25 cellular contexts compared by ENCODE assay signal in genomic region chr6:12311106-12311505, GRCh38. TPM values are rescaled to one million over a fixed set of nuclear protein-coding genes. Genes with fewer than 3 reads are reported as not detected.
DNase-seq lines count a peak whose midpoint lies in the region; ATAC-seq, FAIRE-seq and TF ChIP-seq lines count a peak whose summit lies in the region.
"Had no signal": no experiment of that assay in that cellular context is flagged by ENCODE, and none has a peak within 500 bp of the region (broad histone marks: within the 10 kb centered on the region; RNA-seq: fewer than 3 reads in every experiment).

No MANE protein-coding gene starts in this region.

- CTCF ChIA-PET in H1 (lab: Charles Lee; ENCODE audit: partially characterized antibody) = interaction anchor here (0.9 to 3.5 kb wide), 9 partner anchors 11 to 292 kb away, joined by 3 to 13 read pairs (median 6); partner anchors contain the start of gene EDN1
- CTCF ChIA-PET in CD4-positive, alpha-beta memory T cell (lab: Charles Lee; ENCODE audit: partially characterized antibody) = interaction anchor here (1.9 to 3.0 kb wide), 2 partner anchors 11 to 21 kb away, joined by 5 to 14 read pairs; partner anchors contain the start of gene EDN1

- no peak overlapping the region for H2BK15ac ChIP-seq in H1 (ENCODE audit: low read length)

- TF ChIP-seq RAD21 in H1 (IDR thresholded peaks at IDR 0.05 in 1 of 2, conservative IDR thresholded peaks at IDR 0.05 in 1 of 2; ENCODE audit: low read depth in 2 of 2, low read length in 2 of 2) = peak; percentile 24 to 44; a peak in 1 of 4 replicates

- TF ChIP-seq CTCF in OCI-LY3 (IDR thresholded peaks at IDR 0.05; ENCODE audit: low read depth, low read length) (peak; percentile 26; the same call in 1 of the 2 replicates), H1 (IDR thresholded peaks at IDR 0.05; ENCODE audit: control extremely low read depth in 1 of 3, insufficient read depth in 1 of 3, low read depth in 1 of 3, low read length in 3 of 3) (peak in 2 of 3 experiments; percentile 3 to 5; a peak in 1 of 4 replicates), right lobe of liver (IDR thresholded peaks at IDR 0.05) (peak in 3 of 4 donors; percentile 11 to 33 (median 28)), colonic mucosa (IDR thresholded peaks at IDR 0.05) (no peak)

- H3K36me3 ChIP-seq in OCI-LY3 (replicated peaks; ENCODE audit: low read depth, low read length) (no peaks in the 10 kb centered on the region), H1 (ENCODE audit: control insufficient read depth in 2 of 4, insufficient read depth in 4 of 4, low read length in 3 of 4) (no peaks in the 10 kb centered on the region), right lobe of liver (no peaks in the 10 kb centered on the region), colonic mucosa (no peaks in the 10 kb centered on the region)
- no peaks in the 10 kb centered on the region for H3K36me3 ChIP-seq in CD4-positive, alpha-beta memory T cell (ENCODE audit: insufficient read depth, low read length)
- H3K36me3 ChIP-seq: heart right ventricle, ovary, thoracic aorta had no signal

- H3K14ac ChIP-seq in H1 (ENCODE audit: insufficient read length) = no peak overlapping the region

- DNase-seq in ELR (ENCODE audit: low read depth) (peak; percentile 63), H1 (ENCODE audit: low read depth in 1 of 2, low spot score in 2 of 2) (peak in 1 of 2 experiments; percentile 27), right lobe of liver (no peak), SHP77 treated with DMSO at 0.1 percent for 48 hours (lab: John Stamatoyannopoulos, UW) (no peak), NCI-H524 treated with DMSO at 0.1 percent for 48 hours (lab: John Stamatoyannopoulos, UW) (no peak), colonic mucosa (no peak)
- no peak for DNase-seq in CD4-positive, alpha-beta memory T cell
- DNase-seq: activated CD4-positive, CD25-positive, alpha-beta regulatory T cell treated with anti-CD3 and anti-CD28 coated beads, Interleukin-2, amount 50 U/mL, for 72 hours; activated CD8-positive, alpha-beta memory T cell treated with anti-CD3 and anti-CD28 coated beads, Interleukin-2, amount 10 ng/mL, durations not matched to agents 7 days and 5 days; activated effector memory CD4-positive, alpha-beta T cell treated with Interleukin-2 at 50 U/mL for 16 hours; amygdala; DMS 273 treated with DMSO at 0.1 percent for 48 hours; heart right ventricle; NCI-H1436 treated with DMSO at 0.1 percent for 48 hours; ovary; SHP77; small intestine; T-helper 17 cell had no signal

- H4K91ac ChIP-seq in H1 (replicated peaks; ENCODE audit: insufficient read length, low read length) = no peak overlapping the region

- no peak overlapping the region for H3K27ac Mint-ChIP-seq in CD4-positive, alpha-beta memory T cell
- H3K27ac Mint-ChIP-seq: activated CD8-positive, alpha-beta memory T cell treated with anti-CD3 and anti-CD28 coated beads, Interleukin-2, amount 10 ng/mL, durations not matched to agents 7 days and 5 days; T-helper 17 cell had no signal

- H2AFZ ChIP-seq in OCI-LY3 (ENCODE audit: low read depth, low read length) (no peak overlapping the region), H1 (ENCODE audit: low read length) (no peak overlapping the region)

- H3K4me3 ChIP-seq in OCI-LY3 (ENCODE audit: low read length) = no peak overlapping the region
- H3K4me3 ChIP-seq in H1 (ENCODE audit: extremely low read depth in 1 of 4, insufficient read depth in 2 of 4, low read depth in 3 of 4, low read length in 4 of 4) = no peak overlapping the region
- H3K4me3 ChIP-seq in right lobe of liver = no peak overlapping the region
- H3K4me3 ChIP-seq in colonic mucosa = no peak overlapping the region
- no peak overlapping the region for H3K4me3 ChIP-seq in CD4-positive, alpha-beta memory T cell (ENCODE audit: low read length in 2 of 2)
- H3K4me3 ChIP-seq: coronary artery, heart right ventricle, ovary, thoracic aorta had no signal

- H3K23ac ChIP-seq in H1 (ENCODE audit: insufficient read length) = no peak overlapping the region

- H2BK120ac ChIP-seq in H1 (replicated peaks; ENCODE audit: low read depth, low read length) = no peak overlapping the region

- H3K9me3 Mint-ChIP-seq in CD4-positive, alpha-beta memory T cell = peaks cover 0 to 2% (median 0%) of the 10 kb centered on the region in 8 donors

- no peaks in the 10 kb centered on the region for H3K23me2 ChIP-seq in H1 (ENCODE audit: low read depth, low read length)

- H3K27me3 ChIP-seq in OCI-LY3 (ENCODE audit: low read depth, low read length) (peaks cover 6% of the 10 kb centered on the region; the same call in 1 of the 2 replicates), H1 (replicated peaks in 1 of 4; ENCODE audit: control insufficient read depth in 3 of 4, extremely low read depth in 1 of 4, insufficient read depth in 3 of 4, low read length in 3 of 4) (no peaks in the 10 kb centered on the region), right lobe of liver (no peaks in the 10 kb centered on the region), colonic mucosa (no peaks in the 10 kb centered on the region)
- no peaks in the 10 kb centered on the region for H3K27me3 ChIP-seq in CD4-positive, alpha-beta memory T cell (ENCODE audit: insufficient read depth, low read length)
- H3K27me3 ChIP-seq: heart right ventricle, ovary had no signal

- intact Hi-C loops in right lobe of liver (cut with DNase I) = no loop called here
- intact Hi-C loops in colonic mucosa (cut with DNase I) = no loop called here
- intact Hi-C loops in CD4-positive, alpha-beta memory T cell (cut with micrococcal nuclease) = no loop called here

- no peak overlapping the region for H3K56ac ChIP-seq in H1 (replicated peaks; ENCODE audit: insufficient read length, low read depth, low read length)

- H3K79me1 ChIP-seq in H1 (ENCODE audit: low read depth, low read length) = no peaks in the 10 kb centered on the region

- H2BK12ac ChIP-seq in H1 (ENCODE audit: low read depth, low read length) = no peak overlapping the region

- H3K9me3 ChIP-seq in OCI-LY3 (ENCODE audit: insufficient read depth, low read length) (no peaks in the 10 kb centered on the region), H1 (ENCODE audit: insufficient read depth in 2 of 2, low read depth in 1 of 2, low read length in 1 of 2) (no peaks in the 10 kb centered on the region), right lobe of liver (no peaks in the 10 kb centered on the region), colonic mucosa (no peaks in the 10 kb centered on the region)
- no peaks in the 10 kb centered on the region for H3K9me3 ChIP-seq in CD4-positive, alpha-beta memory T cell (ENCODE audit: control insufficient read depth in 1 of 2, low read length in 2 of 2)
- H3K9me3 ChIP-seq: ovary, thoracic aorta had no signal

- 86% methylated on average over 2 of the region's 2 CpGs; no CpG with 5 or more reads in 1 of the 2 experiments for WGBS in H1 (ENCODE audit: extremely low coverage in 1 of 2, insufficient coverage in 1 of 2, insufficient read length in 1 of 2, insufficient replicate concordance in 2 of 2, low coverage in 1 of 2, low lambda C conversion rate in 2 of 2, missing lambda C conversion rate in 1 of 2), 2 experiments
- WGBS in right lobe of liver (ENCODE audit: insufficient coverage, low coverage, low lambda C conversion rate, missing lambda C conversion rate) = 82% methylated on average over 2 of the region's 2 CpGs

- no peak overlapping the region for H3K18ac ChIP-seq in H1 (ENCODE audit: extremely low read depth, low read length)

- no peak overlapping the region for H2BK5ac ChIP-seq in H1 (ENCODE audit: low read depth, low read length)

- H3K4ac ChIP-seq in H1 (replicated peaks; ENCODE audit: insufficient read length, low read depth, low read length) = no peak overlapping the region

- TF ChIP-seq POLR2A in H1 (IDR thresholded peaks at IDR 0.05; ENCODE audit: control extremely low read depth in 1 of 2, low read depth in 2 of 2, low read length in 2 of 2) (no peak), right lobe of liver (IDR thresholded peaks at IDR 0.05) (no peak)

- no peak overlapping the region for H3K4me3 Mint-ChIP-seq in CD4-positive, alpha-beta memory T cell
- H3K4me3 Mint-ChIP-seq: activated CD8-positive, alpha-beta memory T cell treated with anti-CD3 and anti-CD28 coated beads, Interleukin-2, amount 10 ng/mL, durations not matched to agents 7 days and 5 days; T-helper 17 cell had no signal

- no peaks in the 10 kb centered on the region for H3K4me1 Mint-ChIP-seq in CD4-positive, alpha-beta memory T cell
- H3K4me1 Mint-ChIP-seq: activated CD8-positive, alpha-beta memory T cell treated with anti-CD3 and anti-CD28 coated beads, Interleukin-2, amount 10 ng/mL, durations not matched to agents 7 days and 5 days; T-helper 17 cell had no signal

- H3K9ac ChIP-seq in OCI-LY3 (ENCODE audit: low read length) = no peak overlapping the region
- H3K9ac ChIP-seq in H1 (replicated peaks in 1 of 4; ENCODE audit: extremely low read depth in 1 of 4, low read depth in 3 of 4, low read length in 3 of 4) = no peak overlapping the region
- H3K9ac ChIP-seq in colonic mucosa (ENCODE audit: low read depth in 2 of 2, low read length in 2 of 2) = no peak overlapping the region
- H3K9ac ChIP-seq: KMS-11 had no signal

- no peaks in the 10 kb centered on the region for H3K36me3 Mint-ChIP-seq in CD4-positive, alpha-beta memory T cell
- H3K36me3 Mint-ChIP-seq: activated CD8-positive, alpha-beta memory T cell treated with anti-CD3 and anti-CD28 coated beads, Interleukin-2, amount 10 ng/mL, durations not matched to agents 7 days and 5 days had no signal

- H2BK20ac ChIP-seq in H1 (ENCODE audit: low read length) = no peak overlapping the region

- TF ChIP-seq EP300 in H1 (IDR thresholded peaks at IDR 0.05; ENCODE audit: borderline replicate concordance in 1 of 2, low read depth in 2 of 2, low read length in 2 of 2) = no peak

- H4K20me1 ChIP-seq in OCI-LY3 (ENCODE audit: insufficient read depth, low read length) (no peaks in the 10 kb centered on the region), H1 (replicated peaks in 1 of 2; ENCODE audit: control insufficient read depth in 1 of 2, insufficient read depth in 2 of 2, low read length in 2 of 2) (no peaks in the 10 kb centered on the region)

- no peak overlapping the region for H4K8ac ChIP-seq in H1 (ENCODE audit: extremely low read depth, insufficient read depth, low read length)

- H2AK5ac ChIP-seq in H1 (ENCODE audit: low read depth, low read length) = no peak overlapping the region

- no peak overlapping the region for H4K5ac ChIP-seq in H1 (ENCODE audit: insufficient read length, low read depth, low read length)

- no peaks in the 10 kb centered on the region for H3K79me2 ChIP-seq in OCI-LY3 (ENCODE audit: low read length)
- no peaks in the 10 kb centered on the region for H3K79me2 ChIP-seq in H1 (ENCODE audit: control insufficient read depth in 1 of 2, insufficient read depth in 2 of 2, low read length in 2 of 2)

- POLR2A ChIA-PET in H1 (lab: Charles Lee; ENCODE audit: partially characterized antibody) = no interaction called here
- POLR2A ChIA-PET in CD4-positive, alpha-beta memory T cell (lab: Charles Lee; ENCODE audit: partially characterized antibody) = no interaction called here

- H3K4me2 ChIP-seq in OCI-LY3 (ENCODE audit: low read length) (no peak overlapping the region), H1 (ENCODE audit: insufficient read depth in 1 of 2, low read depth in 2 of 2, low read length in 2 of 2) (no peak overlapping the region)
- H3K4me2 ChIP-seq: KMS-11 had no signal

- peak; percentile 55 to 75 (median 64) for ATAC-seq in right lobe of liver
- ATAC-seq: activated CD8-positive, alpha-beta memory T cell treated with anti-CD3 and anti-CD28 coated beads, Interleukin-2, amount 10 ng/mL, durations not matched to agents 7 days and 5 days; esophagus mucosa; T-helper 17 cell had no signal

- H3K4me1 ChIP-seq in OCI-LY3 (ENCODE audit: low read length) (no peaks in the 10 kb centered on the region), H1 (replicated peaks in 1 of 4; ENCODE audit: control insufficient read depth in 3 of 4, insufficient read depth in 4 of 4, low read length in 3 of 4) (no peaks in the 10 kb centered on the region), right lobe of liver (no peaks in the 10 kb centered on the region), colonic mucosa (no peaks in the 10 kb centered on the region)
- no peaks in the 10 kb centered on the region for H3K4me1 ChIP-seq in CD4-positive, alpha-beta memory T cell (ENCODE audit: insufficient read depth, low read length)
- H3K4me1 ChIP-seq: heart right ventricle had no signal

- peaks cover 0 to 6% of the 10 kb centered on the region in 2 donors for H3K27me3 Mint-ChIP-seq in CD4-positive, alpha-beta memory T cell

- H3K27ac ChIP-seq in OCI-LY3 (ENCODE audit: low read length) (no peak overlapping the region), H1 (ENCODE audit: low read depth, low read length) (no peak overlapping the region), right lobe of liver (no peak overlapping the region), colonic mucosa (no peak overlapping the region)
- no peak overlapping the region for H3K27ac ChIP-seq in CD4-positive, alpha-beta memory T cell (ENCODE audit: low read depth, low read length)
- H3K27ac ChIP-seq: coronary artery, heart right ventricle, HL-60, KMS-11, ovary, thoracic aorta had no signal

- no peak for FAIRE-seq in H1 (lab: Jason Lieb, UNC)
- FAIRE-seq: islet of Langerhans had no signal

RNA-seq across cellular contexts. Expression of gene EDN1, which starts 20.9 kb away (rescaled TPM):
- total RNA-seq in H1 (2021; fragmentation: NEBNext Ultra II Directional; extraction: Animal tissue kit (Norgen Biotek cat#: 25700)) = 1.1 and 1.2 TPM in 2 replicates
- 0.23 and 0.25 TPM in 2 replicates for polyA plus RNA-seq in H1 (2011; rRNA removed)
- 0.44 TPM for polyA plus RNA-seq in H1 (2011; cell fraction: cytosol; rRNA removed)
- polyA plus RNA-seq in H1 (2011; cell fraction: nucleus; rRNA removed) = 0.64 TPM
- polyA plus RNA-seq in H1 (2012, experiment 1 of 2) = 0.22 to 0.48 TPM (median 0.44 TPM) in 4 replicates
- polyA plus RNA-seq in H1 (2012, experiment 2 of 2) = 0.52 TPM
- 1.1 TPM for polyA plus RNA-seq in H1 (2013, experiment 1 of 2)
- 1.5 TPM for polyA plus RNA-seq in H1 (2013, experiment 2 of 2)
- 0.22 and 0.28 TPM in 2 replicates for polyA minus RNA-seq in H1 (2011; rRNA and poly(A)+ RNA removed)
- polyA minus RNA-seq in H1 (2011; cell fraction: cytosol; rRNA and poly(A)+ RNA removed) = 0.73 TPM
- 0.40 TPM for polyA minus RNA-seq in H1 (2011; cell fraction: nucleus; rRNA and poly(A)+ RNA removed)
- total RNA-seq in right lobe of liver (1 to 10 TPM in 3 of 6 experiments, under 1 TPM in 3; 0.18 to 6.8 (median 1.4) TPM), colonic mucosa (10 to 100 TPM in 1 of 2 donors, 1 to 10 TPM in 1; 9.5 to 16.2 TPM)
- under 1 TPM; 0.15 to 0.28 TPM for total RNA-seq in CD4-positive, alpha-beta memory T cell
- not detected for polyA plus RNA-seq in CD4-positive, alpha-beta memory T cell
- total RNA-seq: activated CD8-positive, alpha-beta memory T cell treated with anti-CD3 and anti-CD28 coated beads, Interleukin-2, amount 10 ng/mL, durations not matched to agents 7 days and 5 days had no signal
